16 cellular contexts compared by ENCODE assay signal in genomic region chr11:43948341-43949185, GRCh38.
"Had no signal": no experiment of that assay in that cellular context is flagged by ENCODE, and none has a peak within 500 bp of the region (broad histone marks: within the 10 kb centered on the region; RNA-seq: fewer than 3 reads in every experiment).

No MANE protein-coding gene starts in this region.

- H3K9me3 ChIP-seq: breast epithelium, lower lobe of right lung, pancreas had no signal

- ATAC-seq: activated naive CD8-positive, alpha-beta T cell treated with anti-CD3 and anti-CD28 coated beads, Interleukin-2, amount 50 U/mL, for 24 hours; effector memory CD8-positive, alpha-beta T cell; lower lobe of right lung; pancreas; stimulated activated effector memory CD8-positive, alpha-beta T cell treated with anti-CD3 and anti-CD28 coated beads, Interleukin-12 subunit alpha, Interleukin-12 subunit beta, amount 100 ng/mL, for 72 hours; T-cell had no signal

- H3K36me3 ChIP-seq: breast epithelium, lower lobe of right lung, pancreas, sigmoid colon had no signal

- DNase-seq: activated CD4-positive, CD25-positive, alpha-beta regulatory T cell treated with anti-CD3 and anti-CD28 coated beads, Interleukin-2, amount 50 U/mL, for 72 hours; activated naive CD4-positive, alpha-beta T cell treated with anti-CD3 and anti-CD28 coated beads for 36 hours; activated naive CD8-positive, alpha-beta T cell treated with anti-CD3 and anti-CD28 coated beads, Interleukin-2, amount 50 U/mL, for 24 hours; effector memory CD8-positive, alpha-beta T cell; foreskin melanocyte; head of caudate nucleus; lower lobe of right lung; pancreas; sigmoid colon; stimulated activated CD4-positive, alpha-beta T cell treated with anti-CD3 and anti-CD28 coated beads, Interleukin-1b, Interleukin-23, amount 100 ng/mL, for 48 hours; T-cell; T-helper 9 cell; trophoblast cell had no signal

- H3K4me3 ChIP-seq: breast epithelium, lower lobe of right lung, pancreas, sigmoid colon had no signal

- H3K27ac ChIP-seq: epithelial cell of prostate, lower lobe of right lung, pancreas had no signal
